14 cellular contexts compared by ENCODE assay signal in genomic region chr18:62953663-62954062, GRCh38.
"Had no signal": no experiment of that assay in that cellular context is flagged by ENCODE, and none has a peak within 500 bp of the region (broad histone marks: within the 10 kb centered on the region; RNA-seq: fewer than 3 reads in every experiment).

No MANE protein-coding gene starts in this region.

- H3K27ac Mint-ChIP-seq: activated CD4-positive, alpha-beta T cell treated with anti-CD3 and anti-CD28 coated beads, Interleukin-2, amount 10 ng/mL, durations not matched to agents 7 days and 5 days; activated T-helper 17 cell treated with anti-CD3 and anti-CD28 coated beads, Interleukin-2, amount 50 U/mL, for 72 hours; dendritic cell treated with granulocyte-macrophage colony-stimulating factor and Interleukin-4, amounts not matched to agents 40 ng/mL and 50 ng/mL, for 4 days; stimulated activated effector memory CD8-positive, alpha-beta T cell treated with anti-CD3 and anti-CD28 coated beads, Interleukin-12 subunit alpha, Interleukin-12 subunit beta, amount 100 ng/mL, for 72 hours had no signal

- H3K9me3 ChIP-seq: right lobe of liver, transverse colon had no signal

- H3K36me3 ChIP-seq: brain microvascular endothelial cell, transverse colon had no signal

- H3K4me1 ChIP-seq: right lobe of liver, transverse colon had no signal

- H3K9me3 Mint-ChIP-seq: activated CD4-positive, alpha-beta T cell treated with anti-CD3 and anti-CD28 coated beads, Interleukin-2, amount 10 ng/mL, durations not matched to agents 7 days and 5 days; activated T-helper 17 cell treated with anti-CD3 and anti-CD28 coated beads, Interleukin-2, amount 50 U/mL, for 72 hours; dendritic cell treated with granulocyte-macrophage colony-stimulating factor and Interleukin-4, amounts not matched to agents 40 ng/mL and 50 ng/mL, for 4 days; naive B cell; stimulated activated effector memory CD8-positive, alpha-beta T cell treated with anti-CD3 and anti-CD28 coated beads, Interleukin-12 subunit alpha, Interleukin-12 subunit beta, amount 100 ng/mL, for 72 hours had no signal

- H3K36me3 Mint-ChIP-seq: stimulated activated effector memory CD8-positive, alpha-beta T cell treated with anti-CD3 and anti-CD28 coated beads, Interleukin-12 subunit alpha, Interleukin-12 subunit beta, amount 100 ng/mL, for 72 hours had no signal

- H3K4me3 ChIP-seq: right lobe of liver, transverse colon had no signal

- H3K4me3 Mint-ChIP-seq: activated CD4-positive, alpha-beta T cell treated with anti-CD3 and anti-CD28 coated beads, Interleukin-2, amount 10 ng/mL, durations not matched to agents 7 days and 5 days; activated T-helper 17 cell treated with anti-CD3 and anti-CD28 coated beads, Interleukin-2, amount 50 U/mL, for 72 hours; dendritic cell treated with granulocyte-macrophage colony-stimulating factor and Interleukin-4, amounts not matched to agents 40 ng/mL and 50 ng/mL, for 4 days; naive B cell; stimulated activated effector memory CD8-positive, alpha-beta T cell treated with anti-CD3 and anti-CD28 coated beads, Interleukin-12 subunit alpha, Interleukin-12 subunit beta, amount 100 ng/mL, for 72 hours had no signal

- H3K4me1 Mint-ChIP-seq: activated T-helper 17 cell treated with anti-CD3 and anti-CD28 coated beads, Interleukin-2, amount 50 U/mL, for 72 hours had no signal

- H3K27me3 Mint-ChIP-seq: activated CD4-positive, alpha-beta T cell treated with anti-CD3 and anti-CD28 coated beads, Interleukin-2, amount 10 ng/mL, durations not matched to agents 7 days and 5 days; activated T-helper 17 cell treated with anti-CD3 and anti-CD28 coated beads, Interleukin-2, amount 50 U/mL, for 72 hours; dendritic cell treated with granulocyte-macrophage colony-stimulating factor and Interleukin-4, amounts not matched to agents 40 ng/mL and 50 ng/mL, for 4 days; naive B cell had no signal

- DNase-seq: activated CD4-positive, alpha-beta T cell treated with anti-CD3 and anti-CD28 coated beads, Interleukin-2, amount 10 ng/mL, durations not matched to agents 7 days and 5 days; activated naive CD4-positive, alpha-beta T cell treated with anti-CD3 and anti-CD28 coated beads, Interleukin-2, amount 50 U/mL, for 16 hours; activated T-cell treated with anti-CD3 and anti-CD28 coated beads for 4 hours; amniotic stem cell; cerebellar nuclear complex; left cardiac atrium; naive B cell; posterior cingulate gyrus; right lobe of liver; transverse colon had no signal

- H3K27ac ChIP-seq: brain microvascular endothelial cell, right lobe of liver, transverse colon had no signal

- H3K27me3 ChIP-seq: brain microvascular endothelial cell, right lobe of liver, transverse colon had no signal
